Comparison of ENCODE assay signal across 24 cellular contexts in genomic region chr20:3199206-3199605, GRCh38. TPM values are rescaled to one million over a fixed set of nuclear protein-coding genes. Genes with fewer than 3 reads are reported as not detected.
A peak's percentile ranks its signal among the peaks of the same experiment; 100 is the strongest.
DNase-seq lines count a peak whose midpoint lies in the region; ATAC-seq and TF ChIP-seq lines count a peak whose summit lies in the region.
"Had no signal": no experiment of that assay in that cellular context is flagged by ENCODE, and none has a peak within 500 bp of the region (broad histone marks: within the 10 kb centered on the region; RNA-seq: fewer than 3 reads in every experiment).

No MANE protein-coding gene starts in this region.

- H3K4me3 Mint-ChIP-seq in activated T-cell treated with anti-CD3 and anti-CD28 coated beads, Interleukin-2, amount 50 U/mL, for 72 hours, result no peak overlapping the region
- H3K4me3 Mint-ChIP-seq in CD8-positive, alpha-beta T cell, result no peak overlapping the region
- H3K4me3 Mint-ChIP-seq in endothelial cell (ENCODE audit: unreplicated experiment), result peak overlapping the region; percentile 23
- peak overlapping the region; percentile 70 for H3K4me3 Mint-ChIP-seq in neural crest cell

- CTCF ChIA-PET in CD8-positive, alpha-beta T cell (lab: Charles Lee), result no interaction called here

- H3K9me3 Mint-ChIP-seq in activated T-cell treated with anti-CD3 and anti-CD28 coated beads, Interleukin-2, amount 50 U/mL, for 72 hours, result no peaks in the 10 kb centered on the region
- no peaks in the 10 kb centered on the region for H3K9me3 Mint-ChIP-seq in CD8-positive, alpha-beta T cell
- H3K9me3 Mint-ChIP-seq in endothelial cell (ENCODE audit: unreplicated experiment), result no peaks in the 10 kb centered on the region
- H3K9me3 Mint-ChIP-seq in neural crest cell, result no peaks in the 10 kb centered on the region

- peaks cover 17% of the 10 kb centered on the region for H3K4me1 ChIP-seq in CD8-positive, alpha-beta T cell (ENCODE audit: insufficient read depth, low read length)
- no peaks in the 10 kb centered on the region for H3K4me1 ChIP-seq in aorta (ENCODE audit: control insufficient read depth in 1 of 2, insufficient read depth in 2 of 2, low read length in 2 of 2)
- H3K4me1 ChIP-seq: SJCRH30 had no signal

- no peaks in the 10 kb centered on the region for H3K27me3 Mint-ChIP-seq in activated T-cell treated with anti-CD3 and anti-CD28 coated beads, Interleukin-2, amount 50 U/mL, for 72 hours (ENCODE audit: low read depth)
- H3K27me3 Mint-ChIP-seq in CD8-positive, alpha-beta T cell (ENCODE audit: low read depth), result no peaks in the 10 kb centered on the region
- H3K27me3 Mint-ChIP-seq in endothelial cell (ENCODE audit: unreplicated experiment) (peaks cover 4% of the 10 kb centered on the region), neural crest cell (ENCODE audit: low read depth) (no peaks in the 10 kb centered on the region)

- no peak for DNase-seq in activated T-cell treated with anti-CD3 and anti-CD28 coated beads, Interleukin-2, amount 50 U/mL, for 72 hours
- DNase-seq in activated T-cell treated with anti-CD3 and anti-CD28 coated beads for 4 hours (no peak), endothelial cell (ENCODE audit: low spot score) (no peak), neural crest cell (ENCODE audit: low read depth, low spot score) (no peak), aorta (no peak)
- no peak for DNase-seq in CD8-positive, alpha-beta T cell
- DNase-seq in activated CD8-positive, alpha-beta memory T cell treated with anti-CD3 and anti-CD28 coated beads, Interleukin-2, amount 50 U/mL, for 48 hours, result no peak
- DNase-seq: EL, GF-D8, GOT3, HCEC 1CT, KG1, NCI-H1105, NCI-H146, NCI-H2029 treated with DMSO at 0.1 percent for 48 hours, NCI-H2171, NCI-H345, NCI-H524, NCI-H82, Peyer's patch, SJCRH30 had no signal

- H3K4me1 Mint-ChIP-seq in activated T-cell treated with anti-CD3 and anti-CD28 coated beads, Interleukin-2, amount 50 U/mL, for 72 hours (ENCODE audit: low read depth), result peaks cover 21% of the 10 kb centered on the region
- H3K4me1 Mint-ChIP-seq in CD8-positive, alpha-beta T cell (ENCODE audit: low read depth), result peaks cover 24% of the 10 kb centered on the region
- H3K4me1 Mint-ChIP-seq in endothelial cell (ENCODE audit: unreplicated experiment) (peaks cover 6% of the 10 kb centered on the region), neural crest cell (peaks cover 5% of the 10 kb centered on the region)

- TF ChIP-seq CTCF in CD8-positive, alpha-beta T cell (IDR thresholded peaks at IDR 0.05), result no peak
- TF ChIP-seq CTCF in endothelial cell (IDR thresholded peaks at IDR 0.05; ENCODE audit: unreplicated experiment) (no peak), neural crest cell (conservative IDR thresholded peaks at IDR 0.05) (no peak)

- WGBS in aorta, 2 donors, result 50 to 74% methylated on average over 2 of the region's 2 CpGs

- H3K27me3 ChIP-seq in CD8-positive, alpha-beta T cell (ENCODE audit: insufficient read depth, low read length), result no peaks in the 10 kb centered on the region
- H3K27me3 ChIP-seq in aorta (ENCODE audit: control insufficient read depth in 1 of 2, insufficient read depth in 2 of 2, low read length in 1 of 2), result no peaks in the 10 kb centered on the region
- H3K27me3 ChIP-seq: Peyer's patch, SJCRH30 had no signal

- intact Hi-C loops in CD8-positive, alpha-beta T cell (cut with DNase I, micrococcal nuclease), result no loop called here
- intact Hi-C loops in aorta (cut with DNase I), result no loop called here

- no peak overlapping the region for H3K27ac ChIP-seq in CD8-positive, alpha-beta T cell (ENCODE audit: low read depth, low read length)
- H3K27ac ChIP-seq in aorta (ENCODE audit: low read depth in 1 of 2, low read length in 2 of 2), result no peak overlapping the region
- H3K27ac ChIP-seq: C4-2B, HL-60, Peyer's patch, SJCRH30 had no signal

- H3K27ac Mint-ChIP-seq in activated T-cell treated with anti-CD3 and anti-CD28 coated beads, Interleukin-2, amount 50 U/mL, for 72 hours, result peak overlapping the region; percentile 72
- peak overlapping the region; percentile 35 for H3K27ac Mint-ChIP-seq in CD8-positive, alpha-beta T cell
- no peak overlapping the region for H3K27ac Mint-ChIP-seq in endothelial cell (ENCODE audit: unreplicated experiment)
- H3K27ac Mint-ChIP-seq in neural crest cell (ENCODE audit: unreplicated experiment), result no peak overlapping the region

- no peak overlapping the region for H3K4me3 ChIP-seq in CD8-positive, alpha-beta T cell (ENCODE audit: low read depth, low read length)
- H3K4me3 ChIP-seq in aorta (ENCODE audit: low read length in 2 of 2), result no peak overlapping the region
- H3K4me3 ChIP-seq: Peyer's patch, SJCRH30 had no signal

- ATAC-seq in activated T-cell treated with anti-CD3 and anti-CD28 coated beads, Interleukin-2, amount 50 U/mL, for 72 hours (replicated peaks in 1 of 2), result no peak
- ATAC-seq in CD8-positive, alpha-beta T cell, result no peak
- ATAC-seq in GM21529 (IDR thresholded peaks at IDR 0.05; ENCODE audit: unreplicated experiment) (no peak), aorta (ENCODE audit: low FRiP score) (no peak)

- POLR2A ChIA-PET in CD8-positive, alpha-beta T cell (lab: Charles Lee), result no interaction called here

- H3K36me3 ChIP-seq in CD8-positive, alpha-beta T cell (ENCODE audit: insufficient read depth, low read length), result peaks cover 36% of the 10 kb centered on the region
- H3K36me3 ChIP-seq in aorta (ENCODE audit: control insufficient read depth in 1 of 2, insufficient read depth in 2 of 2, low read length in 1 of 2), result peaks cover 0 to 4% of the 10 kb centered on the region in 2 donors

- H3K36me3 Mint-ChIP-seq in activated T-cell treated with anti-CD3 and anti-CD28 coated beads, Interleukin-2, amount 50 U/mL, for 72 hours (ENCODE audit: insufficient read depth in 2 of 2), result peaks cover 12 to 30% of the 10 kb centered on the region in 2 donors
- H3K36me3 Mint-ChIP-seq in CD8-positive, alpha-beta T cell, result peaks cover 64% of the 10 kb centered on the region
- H3K36me3 Mint-ChIP-seq in endothelial cell (ENCODE audit: low read depth, unreplicated experiment) (peaks cover 32% of the 10 kb centered on the region), neural crest cell (ENCODE audit: low read depth) (peaks cover 14% of the 10 kb centered on the region)

- H3K9me3 ChIP-seq in CD8-positive, alpha-beta T cell (ENCODE audit: low read length), result no peaks in the 10 kb centered on the region
- H3K9me3 ChIP-seq in aorta (ENCODE audit: control insufficient read depth, low read length), result no peaks in the 10 kb centered on the region
- H3K9me3 ChIP-seq: Peyer's patch, SJCRH30 had no signal

RNA-seq across cellular contexts. Expression of gene DDRGK1, which starts 5.3 kb away (rescaled TPM):
- 10 to 100 TPM; 83.6 to 89.3 TPM for total RNA-seq in activated T-cell treated with anti-CD3 and anti-CD28 coated beads, Interleukin-2, amount 50 U/mL, for 72 hours
- 10 to 100 TPM; 40.6 to 43.5 TPM for total RNA-seq in CD8-positive, alpha-beta T cell
- 45.3 TPM for total RNA-seq in endothelial cell (ENCODE audit: unreplicated experiment)
- total RNA-seq in neural crest cell, result 56.6 and 57.2 TPM in 2 replicates
- total RNA-seq in aorta, result 10 to 100 TPM; 40.5 to 49.5 TPM
- polyA plus RNA-seq in aorta, result 10 to 100 TPM; 42.8 to 81.0 TPM

RNA-seq across cellular contexts. Expression of gene ITPA, which starts 10.1 kb away (rescaled TPM):
- total RNA-seq in activated T-cell treated with anti-CD3 and anti-CD28 coated beads, Interleukin-2, amount 50 U/mL, for 72 hours, result 10 to 100 TPM; 66.0 to 67.0 TPM
- 10 to 100 TPM; 19.4 to 21.3 TPM for total RNA-seq in CD8-positive, alpha-beta T cell
- total RNA-seq in endothelial cell (ENCODE audit: unreplicated experiment), result 45.9 TPM
- 58.7 and 67.0 TPM in 2 replicates for total RNA-seq in neural crest cell
- 10 to 100 TPM; 25.9 to 31.1 TPM for total RNA-seq in aorta
- polyA plus RNA-seq in aorta, result 10 to 100 TPM; 26.7 to 72.4 TPM

RNA-seq across cellular contexts. Expression of gene LZTS3, which starts 25.9 kb away (rescaled TPM):
- 1 to 10 TPM; 3.1 to 3.5 TPM for total RNA-seq in activated T-cell treated with anti-CD3 and anti-CD28 coated beads, Interleukin-2, amount 50 U/mL, for 72 hours
- total RNA-seq in CD8-positive, alpha-beta T cell, result 10 to 100 TPM; 37.4 to 41.9 TPM
- total RNA-seq in endothelial cell (ENCODE audit: unreplicated experiment) (6.1 TPM), neural crest cell (10.8 and 11.0 TPM in 2 replicates), aorta (1 to 10 TPM; 9.5 to 9.9 TPM)
- 1 to 10 TPM; 3.3 to 6.5 TPM for polyA plus RNA-seq in aorta

RNA-seq across cellular contexts. Expression of gene FASTKD5, which starts 39.5 kb away (rescaled TPM):
- 10 to 100 TPM; 22.1 to 22.6 TPM for total RNA-seq in activated T-cell treated with anti-CD3 and anti-CD28 coated beads, Interleukin-2, amount 50 U/mL, for 72 hours
- 10 to 100 TPM; 34.7 to 35.7 TPM for total RNA-seq in CD8-positive, alpha-beta T cell
- 17.2 TPM for total RNA-seq in endothelial cell (ENCODE audit: unreplicated experiment)
- total RNA-seq in neural crest cell, result 17.1 and 18.8 TPM in 2 replicates
- total RNA-seq in aorta, result 10 to 100 TPM; 10.3 to 10.9 TPM
- polyA plus RNA-seq in aorta, result 1 to 10 TPM; 4.4 to 9.8 TPM

RNA-seq across cellular contexts. Expression of gene UBOX5, which starts 39.5 kb away (rescaled TPM):
- total RNA-seq in activated T-cell treated with anti-CD3 and anti-CD28 coated beads, Interleukin-2, amount 50 U/mL, for 72 hours, result 1 to 10 TPM; 7.8 to 9.6 TPM
- total RNA-seq in CD8-positive, alpha-beta T cell, result 10 to 100 TPM; 13.2 to 14.7 TPM
- 6.9 TPM for total RNA-seq in endothelial cell (ENCODE audit: unreplicated experiment)
- 8.3 and 9.8 TPM in 2 replicates for total RNA-seq in neural crest cell
- total RNA-seq in aorta, result 1 to 10 TPM; 5.4 to 8.5 TPM
- polyA plus RNA-seq in aorta, result 1 to 10 TPM; 1.6 to 4.2 TPM

Comparison
In these comparisons a context has a peak if more than half of its experiments do, and no peak if none do; other contexts are left out.
1. H3K27ac Mint-ChIP-seq: peak in activated T-cell treated with anti-CD3 and anti-CD28 coated beads, Interleukin-2, amount 50 U/mL, for 72 hours (single experiment) and CD8-positive, alpha-beta T cell (single experiment); none in endothelial cell (single experiment) and neural crest cell (single experiment).
2. H3K4me3 Mint-ChIP-seq: peak in endothelial cell (single experiment) and neural crest cell (single experiment); none in activated T-cell treated with anti-CD3 and anti-CD28 coated beads, Interleukin-2, amount 50 U/mL, for 72 hours (0 of 2) and CD8-positive, alpha-beta T cell (single experiment).